In genomic region chr13:45333251-45333972, GRCh38 we compare ENCODE assay signal across 11 cellular contexts. TPM values are rescaled to one million over a fixed set of nuclear protein-coding genes. Genes with fewer than 3 reads are reported as not detected.
DNase-seq lines count a peak whose midpoint lies in the region; ATAC-seq, FAIRE-seq and TF ChIP-seq lines count a peak whose summit lies in the region.
"Had no signal": no experiment of that assay in that cellular context is flagged by ENCODE, and none has a peak within 500 bp of the region (broad histone marks: within the 10 kb centered on the region; RNA-seq: fewer than 3 reads in every experiment).

No MANE protein-coding gene starts in this region.

- no peak for TF ChIP-seq EP300 in GM12878 (IDR thresholded peaks at IDR 0.05; ENCODE audit: borderline replicate concordance in 1 of 2, control insufficient read depth in 1 of 2, low read depth in 2 of 2, low read length in 2 of 2)

- H3K4me1 Mint-ChIP-seq in activated T-cell treated with anti-CD3 and anti-CD28 coated beads, Interleukin-2, amount 50 U/mL, for 24 hours (ENCODE audit: low read depth) = peaks cover 96% of the 10 kb centered on the region
- peaks cover 94% of the 10 kb centered on the region for H3K4me1 Mint-ChIP-seq in activated T-cell treated with anti-CD3 and anti-CD28 coated beads, Interleukin-2, amount 50 U/mL, for 4 hours (ENCODE audit: low read depth)

- POLR2A ChIA-PET in GM12878 (lab: Charles Lee) = interaction anchor here (1.3 to 2.2 kb wide), 2 partner anchors 8 to 17 kb away, joined by 5 to 22 read pairs; partner anchors contain the start of gene TPT1

- peaks cover 55% of the 10 kb centered on the region for H3K36me3 Mint-ChIP-seq in activated T-cell treated with anti-CD3 and anti-CD28 coated beads, Interleukin-2, amount 50 U/mL, for 24 hours (ENCODE audit: low read depth)
- H3K36me3 Mint-ChIP-seq in activated T-cell treated with anti-CD3 and anti-CD28 coated beads, Interleukin-2, amount 50 U/mL, for 4 hours (ENCODE audit: insufficient read depth) = peaks cover 46% of the 10 kb centered on the region

- FAIRE-seq in GM12878 (lab: Jason Lieb, UNC) = no peak

- TF ChIP-seq CTCF in GM12878 (IDR thresholded peaks at IDR 0.05 in 2 of 3, conservative IDR thresholded peaks at IDR 0.05 in 1 of 3; ENCODE audit: control insufficient read depth in 2 of 3, extremely low read depth in 1 of 3, insufficient read depth in 1 of 3, low read depth in 3 of 3, low read length in 3 of 3) (no peak), spleen (IDR thresholded peaks at IDR 0.05 in 8 of 11, conservative IDR thresholded peaks at IDR 0.05 in 3 of 11) (no peak)

- H2AFZ ChIP-seq in GM12878 (ENCODE audit: control insufficient read depth, low read depth, low read length) = no peak overlapping the region

- SMC1A ChIA-PET in GM12878 (lab: Charles Lee; ENCODE audit: uncharacterized antibody, unreplicated experiment) = interaction anchor here (0.6 to 1.7 kb wide), 2 partner anchors 34 to 402 kb away, joined by 4 to 7 read pairs; no protein-coding TSS in a partner anchor

- no peaks in the 10 kb centered on the region for H3K9me3 Mint-ChIP-seq in activated T-cell treated with anti-CD3 and anti-CD28 coated beads, Interleukin-2, amount 50 U/mL, for 24 hours
- peaks cover 3% of the 10 kb centered on the region for H3K9me3 Mint-ChIP-seq in activated T-cell treated with anti-CD3 and anti-CD28 coated beads, Interleukin-2, amount 50 U/mL, for 4 hours
- H3K9me3 Mint-ChIP-seq: brain had no signal

- 1% methylated on average over 3 of the region's 3 CpGs for WGBS in GM12878 (ENCODE audit: insufficient coverage, insufficient replicate concordance, low lambda C conversion rate, missing lambda C conversion rate)
- WGBS in spleen, 5 donors = 44 to 60% (median 53%) methylated on average over 3 of the region's 3 CpGs

- H3K27ac Mint-ChIP-seq in activated T-cell treated with anti-CD3 and anti-CD28 coated beads, Interleukin-2, amount 50 U/mL, for 24 hours = peak overlapping the region; percentile 100

- H3K36me3 ChIP-seq in GM12878 (ENCODE audit: control insufficient read depth in 2 of 2, insufficient read depth in 2 of 2, low read length in 1 of 2) (peaks cover 15 to 16% of the 10 kb centered on the region in 2 experiments), spleen (peaks cover 2 to 47% (median 31%) of the 10 kb centered on the region in 6 donors)

- no TSS peak for BruUV-seq in GM12878 (replicated peaks; lab: Mats Ljungman, UMichigan)

- H3K4me3 ChIP-seq in GM12878 = no peak overlapping the region
- no peak overlapping the region for H3K4me3 ChIP-seq in spleen

- TF ChIP-seq RAD21 in GM12878 (IDR thresholded peaks at IDR 0.05; ENCODE audit: insufficient read depth, low read depth, low read length) = no peak

- no peaks in the 10 kb centered on the region for H4K20me1 ChIP-seq in GM12878 (ENCODE audit: control insufficient read depth, insufficient read depth)

- no peak overlapping the region for H3K4me3 Mint-ChIP-seq in activated T-cell treated with anti-CD3 and anti-CD28 coated beads, Interleukin-2, amount 50 U/mL, for 24 hours
- no peak overlapping the region for H3K4me3 Mint-ChIP-seq in activated T-cell treated with anti-CD3 and anti-CD28 coated beads, Interleukin-2, amount 50 U/mL, for 4 hours
- H3K4me3 Mint-ChIP-seq: brain had no signal

- H3K27ac ChIP-seq in GM12878 (ENCODE audit: control insufficient read depth, insufficient read depth) = no peak overlapping the region
- peak overlapping the region in 7 of 8 donors; percentile 35 to 84 (median 58) for H3K27ac ChIP-seq in spleen

- intact Hi-C loops in GM12878 (cut with micrococcal nuclease; ENCODE audit: unreplicated experiment) = no loop called here
- intact Hi-C loops in spleen (cut with DNase I; ENCODE audit: low total_unique reads) = no loop called here

- no peak for DNase-seq in activated T-cell treated with anti-CD3 and anti-CD28 coated beads, Interleukin-2, amount 50 U/mL, for 24 hours
- DNase-seq in activated T-cell treated with anti-CD3 and anti-CD28 coated beads, Interleukin-2, amount 50 U/mL, for 4 hours = no peak
- DNase-seq in KBM-7 (peak; percentile 31), GM12878 (ENCODE audit: low read depth, low spot score) (no peak), spleen (no peak), NCI-H1092 treated with DMSO at 0.1 percent for 48 hours (lab: John Stamatoyannopoulos, UW) (no peak), dedifferentiated amniotic fluid mesenchymal stem cell (ENCODE audit: extremely low spot score) (no peak), NCI-H2196 treated with DMSO at 0.1 percent for 48 hours (lab: John Stamatoyannopoulos, UW; ENCODE audit: unreplicated experiment) (no peak)
- DNase-seq: activated CD4-positive, alpha-beta T cell treated with anti-CD3 and anti-CD28 coated beads for 4 hours; MV-4-11 had no signal

- H3K9me3 ChIP-seq in GM12878 (replicated peaks; ENCODE audit: control insufficient read depth, insufficient read depth, low read length) (no peaks in the 10 kb centered on the region), spleen (no peaks in the 10 kb centered on the region)

- H3K27me3 ChIP-seq in GM12878 (replicated peaks in 1 of 2; ENCODE audit: control insufficient read depth in 2 of 2, insufficient read depth in 2 of 2, low read length in 1 of 2) = no peaks in the 10 kb centered on the region
- no peaks in the 10 kb centered on the region for H3K27me3 ChIP-seq in spleen (replicated peaks in 1 of 7)

- no peaks in the 10 kb centered on the region for H3K27me3 Mint-ChIP-seq in activated T-cell treated with anti-CD3 and anti-CD28 coated beads, Interleukin-2, amount 50 U/mL, for 24 hours
- H3K27me3 Mint-ChIP-seq in activated T-cell treated with anti-CD3 and anti-CD28 coated beads, Interleukin-2, amount 50 U/mL, for 4 hours (ENCODE audit: low read depth) = no peaks in the 10 kb centered on the region
- H3K27me3 Mint-ChIP-seq: brain had no signal

- no peak overlapping the region for H3K9ac ChIP-seq in GM12878 (ENCODE audit: control insufficient read depth, insufficient read depth, low read length)

- H3K79me2 ChIP-seq in GM12878 (ENCODE audit: control insufficient read depth, insufficient read depth, low read length) = peaks cover 24% of the 10 kb centered on the region

- H3K4me2 ChIP-seq in GM12878 (ENCODE audit: control insufficient read depth, insufficient read depth) = no peak overlapping the region

- CTCF ChIA-PET in GM12878 (lab: Yijun Ruan, JAX) = interaction anchor here (0.9 to 2.2 kb wide), 4 partner anchors 11 to 287 kb away, joined by 3 to 13 read pairs (median 3); no protein-coding TSS in a partner anchor

- no peak for TF ChIP-seq POLR2A in GM12878 (IDR thresholded peaks at IDR 0.05; ENCODE audit: low read depth, low read length)
- no peak for TF ChIP-seq POLR2A in spleen (IDR thresholded peaks at IDR 0.05)

- in situ Hi-C loops in KBM-7 (cut with MboI; ENCODE audit: low pct_unique_long_range_greater_than_20kb, low sequenced_read_pairs) = no loop called here
- in situ Hi-C loops in GM12878 (cut with MboI) = no loop called here

- ATAC-seq in activated T-cell treated with anti-CD3 and anti-CD28 coated beads, Interleukin-2, amount 50 U/mL, for 4 hours = no peak
- ATAC-seq in GM12878 = no peak; the same call in 2 of the 3 replicates

- RAD21 ChIA-PET in GM12878 (lab: Charles Lee; ENCODE audit: unreplicated experiment) = interaction anchor here (0.5 kb wide), 1 partner anchor 116 kb away, joined by 4 read pairs; no protein-coding TSS in a partner anchor

- peaks cover 22% of the 10 kb centered on the region for H3K4me1 ChIP-seq in GM12878 (ENCODE audit: control insufficient read depth, insufficient read depth, low read length)
- peaks cover 50 to 100% (median 87%) of the 10 kb centered on the region in 6 donors for H3K4me1 ChIP-seq in spleen

TF ChIP-seq in GM12878, 131 proteins besides CTCF, POLR2A, EP300 and RAD21:
- TF ChIP-seq SMAD5 (IDR thresholded peaks at IDR 0.05; ENCODE audit: low read depth) (0 out of 2 replicates have a peak, but pooled peaks have one; percentile 19), IKZF2 (IDR thresholded peaks at IDR 0.05) (no peak), POLR2AphosphoS5 (IDR thresholded peaks at IDR 0.05; ENCODE audit: low read length) (0 out of 2 replicates have a peak, but pooled peaks have one; percentile 5)
TF ChIP-seq in GM12878: peak in this region for 2.

RNA-seq across cellular contexts. Expression of gene TPT1, which starts 7.6 kb away (rescaled TPM):
- 1,000 to 10,000 TPM; 1,937 to 2,193 (median 1,961) TPM for total RNA-seq in activated T-cell treated with anti-CD3 and anti-CD28 coated beads, Interleukin-2, amount 50 U/mL, for 4 hours
- total RNA-seq in GM12878 (2013; cell fraction: nucleolus; rRNA removed) = 320 TPM in 2 replicates
- total RNA-seq in GM12878 (2014; rRNA removed) (1,281 and 1,473 TPM in 2 replicates), GM12878 (2014; rRNA removed; fragmentation: Illumina TruSeq; extraction: Trizol) (4,303 and 4,333 TPM in 2 replicates), GM12878 (2021) (2,627 and 2,734 TPM in 2 replicates), spleen (1,000 to 10,000 TPM; 2,558 to 4,574 (median 2,990) TPM)
- polyA plus RNA-seq in GM12878 (2011; ENCODE audit: low read depth) = 5,474 TPM
- polyA plus RNA-seq in GM12878 (2011; rRNA removed) (4,809 and 7,603 TPM in 2 replicates), GM12878 (2014; fragmentation: Illumina TruSeq; extraction: Trizol) (5,925 and 6,580 TPM in 2 replicates), GM12878 (2014; fragmentation: Nextera tagmentation; extraction: Ambion mirVana) (1,000 to 10,000 TPM; 1,130 to 2,045 TPM), GM12878 (2014; rRNA removed) (3,217 and 4,056 TPM in 2 replicates), GM12878 (2016; fragmentation: Nextera tagmentation; extraction: Ambion mirVana) (1,000 to 10,000 TPM; 1,038 to 1,104 TPM), spleen (over 10,000 TPM in 2 of 3 donors, 1,000 to 10,000 TPM in 1; 9,869 to 10,629 (median 10,206) TPM)
- polyA plus RNA-seq in GM12878 (2011; cell fraction: cytosol; rRNA removed) = 1,726 and 1,821 TPM in 2 replicates
- polyA plus RNA-seq in GM12878 (2011; cell fraction: nucleus; rRNA removed) = 609 and 739 TPM in 2 replicates
- 5,531 and 6,124 TPM in 2 replicates for polyA plus RNA-seq in GM12878 (2012)
- 908 and 1,248 TPM in 2 replicates for polyA minus RNA-seq in GM12878 (2011; rRNA and poly(A)+ RNA removed)
- polyA minus RNA-seq in GM12878 (2011; cell fraction: cytosol; rRNA and poly(A)+ RNA removed) = 467 and 491 TPM in 2 replicates
- polyA minus RNA-seq in GM12878 (2011; cell fraction: nucleus; rRNA and poly(A)+ RNA removed) = 161 and 255 TPM in 2 replicates
